In genomic region chr9:92669890-92670708, GRCh38 we compare ENCODE assay signal across 8 cellular contexts. TPM values are rescaled to one million over a fixed set of nuclear protein-coding genes. Genes with fewer than 3 reads are reported as not detected.
A peak's percentile ranks its signal among the peaks of the same experiment; 100 is the strongest.
DNase-seq lines count a peak whose midpoint lies in the region; ATAC-seq, FAIRE-seq and TF ChIP-seq lines count a peak whose summit lies in the region.

TSS of gene IPPK (minus strand) at chr9:92670131. CDS start at chr9:92669988, 143 bp downstream.

- no peak within 1 kb of the TSS for H4K91ac ChIP-seq in neuronal stem cell (ENCODE audit: low read depth, low read length, poor library complexity)

- H3K4me3 ChIP-seq in GM06990 (replicated peaks; ENCODE audit: low read depth, low read length) (peak within 1 kb of the TSS; percentile 99), NB4 (ENCODE audit: low read depth, low read length) (peak within 1 kb of the TSS; percentile 100), neuronal stem cell (ENCODE audit: low read length in 2 of 2) (peak within 1 kb of the TSS; percentile 93 to 98), subcutaneous abdominal adipose tissue (ENCODE audit: low read depth in 1 of 5, low read length in 5 of 5) (peak within 1 kb of the TSS; percentile 80 to 100 (median 99))

- peak within 1 kb of the TSS; percentile 31 for H2BK15ac ChIP-seq in neuronal stem cell (ENCODE audit: low read length)

- peak within 1 kb of the TSS; percentile 90 for H3K4me2 ChIP-seq in neuronal stem cell (ENCODE audit: insufficient read depth, low read length, poor library complexity, severe bottlenecking)

- no peak for FAIRE-seq in frontal cortex (lab: Jason Lieb, UNC)

- peaks cover 47% of the 10 kb centered on the region for H3K4me1 Mint-ChIP-seq in activated naive CD4-positive, alpha-beta T cell treated with anti-CD3 and anti-CD28 coated beads, Interleukin-2, amount 10 ng/mL, durations not matched to agents 7 days and 5 days

- H3K9ac ChIP-seq in neuronal stem cell (ENCODE audit: low read depth, low read length, poor library complexity) (peak within 1 kb of the TSS; percentile 88), subcutaneous abdominal adipose tissue (ENCODE audit: low read length in 5 of 5) (peak within 1 kb of the TSS; percentile 81 to 99 (median 98))

- H3K23ac ChIP-seq in neuronal stem cell (ENCODE audit: low read depth, low read length, poor library complexity) = peak within 1 kb of the TSS; percentile 87

- H2BK120ac ChIP-seq in neuronal stem cell (ENCODE audit: low read depth, low read length) = no peak within 1 kb of the TSS

- TF ChIP-seq CTCF in GM06990 (IDR thresholded peaks at IDR 0.05; ENCODE audit: insufficient read depth, low read length, poor library complexity, severe bottlenecking) (no peak), NB4 (IDR thresholded peaks at IDR 0.05; ENCODE audit: low read depth, low read length) (no peak)

- CTCF ChIA-PET in activated naive CD4-positive, alpha-beta T cell treated with anti-CD3 and anti-CD28 coated beads, Interleukin-2, amount 10 ng/mL, durations not matched to agents 7 days and 5 days (lab: Charles Lee) = interaction anchor here (2.0 kb wide), 1 partner anchor 43 kb away, joined by 6 read pairs; no protein-coding TSS in a partner anchor

- H3K27me3 ChIP-seq in GM06990 (replicated peaks; ENCODE audit: control insufficient read depth, insufficient read depth, low read length) (no peaks in the 10 kb centered on the region), neuronal stem cell (ENCODE audit: control insufficient read depth in 3 of 3, insufficient read depth in 3 of 3, low read depth in 1 of 3, low read length in 3 of 3) (no peaks in the 10 kb centered on the region), subcutaneous abdominal adipose tissue (ENCODE audit: control insufficient read depth in 5 of 5, insufficient read depth in 4 of 5, low read length in 5 of 5) (no peaks in the 10 kb centered on the region)

- peak within 1 kb of the TSS; percentile 95 for H3K27ac Mint-ChIP-seq in activated naive CD4-positive, alpha-beta T cell treated with anti-CD3 and anti-CD28 coated beads, Interleukin-2, amount 10 ng/mL, durations not matched to agents 7 days and 5 days

- H3K9me3 ChIP-seq in neuronal stem cell (replicated peaks in 1 of 2; ENCODE audit: control insufficient read depth in 2 of 2, insufficient read depth in 1 of 2, low read depth in 1 of 2, low read length in 2 of 2) (no peaks in the 10 kb centered on the region), subcutaneous abdominal adipose tissue (ENCODE audit: control insufficient read depth in 5 of 5, low read length in 5 of 5) (no peaks in the 10 kb centered on the region)

- H3K27me3 Mint-ChIP-seq in activated naive CD4-positive, alpha-beta T cell treated with anti-CD3 and anti-CD28 coated beads, Interleukin-2, amount 10 ng/mL, durations not matched to agents 7 days and 5 days = no peaks in the 10 kb centered on the region

- H3K36me3 ChIP-seq in GM06990 (ENCODE audit: control insufficient read depth, insufficient read depth, low read length) (peaks cover 10% of the 10 kb centered on the region), neuronal stem cell (replicated peaks in 1 of 2; ENCODE audit: control insufficient read depth in 2 of 2, insufficient read depth in 2 of 2, low read length in 2 of 2) (peaks cover 2 to 13% of the 10 kb centered on the region in 2 donors), subcutaneous abdominal adipose tissue (ENCODE audit: control insufficient read depth in 5 of 5, insufficient read depth in 5 of 5, low read length in 5 of 5) (peaks cover 0 to 12% (median 8%) of the 10 kb centered on the region in 5 donors)

- H3K14ac ChIP-seq in neuronal stem cell (ENCODE audit: low read length) = no peak within 1 kb of the TSS

- no peak within 1 kb of the TSS for H3K4ac ChIP-seq in neuronal stem cell (ENCODE audit: low read length)

- peaks cover 11% of the 10 kb centered on the region for H3K79me1 ChIP-seq in neuronal stem cell (ENCODE audit: low read depth, low read length)

- peak; percentile 98 for DNase-seq in GM06990 (ENCODE audit: extremely low read depth, insufficient read length)
- peak; percentile 99 for DNase-seq in NB4 (ENCODE audit: low read depth)
- DNase-seq in SK-N-DZ (ENCODE audit: low spot score) = peak; percentile 97
- DNase-seq in activated naive CD4-positive, alpha-beta T cell treated with anti-CD3 and anti-CD28 coated beads, Interleukin-2, amount 10 ng/mL, durations not matched to agents 7 days and 5 days = peak; percentile 98
- DNase-seq in frontal cortex (ENCODE audit: low spot score in 2 of 2) = peak; percentile 98 to 99
- peak; percentile 95 for DNase-seq in neuronal stem cell (ENCODE audit: low spot score)

- H2BK5ac ChIP-seq in neuronal stem cell (ENCODE audit: low read length) = peak within 1 kb of the TSS; percentile 44

- H3K27ac ChIP-seq in neuronal stem cell (replicated peaks; ENCODE audit: low read length) (peak within 1 kb of the TSS; percentile 0), subcutaneous abdominal adipose tissue (ENCODE audit: low read depth, low read length) (peak within 1 kb of the TSS; percentile 96)

- ATAC-seq in HG02571 (IDR thresholded peaks at IDR 0.05; ENCODE audit: unreplicated experiment) = peak; percentile 92

- peak; percentile 90 for TF ChIP-seq POLR2A in NB4 (IDR thresholded peaks at IDR 0.05; ENCODE audit: extremely low read depth, insufficient read length)

- peak within 1 kb of the TSS; percentile 88 for H3K18ac ChIP-seq in neuronal stem cell (ENCODE audit: low read length)

- H3K9me3 Mint-ChIP-seq in activated naive CD4-positive, alpha-beta T cell treated with anti-CD3 and anti-CD28 coated beads, Interleukin-2, amount 10 ng/mL, durations not matched to agents 7 days and 5 days = no peaks in the 10 kb centered on the region

- H2AFZ ChIP-seq in neuronal stem cell (ENCODE audit: low read length) = peak within 1 kb of the TSS; percentile 93

- peak within 1 kb of the TSS; percentile 94 for H3K4me3 Mint-ChIP-seq in activated naive CD4-positive, alpha-beta T cell treated with anti-CD3 and anti-CD28 coated beads, Interleukin-2, amount 10 ng/mL, durations not matched to agents 7 days and 5 days

- no peak within 1 kb of the TSS for H2BK12ac ChIP-seq in neuronal stem cell (ENCODE audit: low read length)

- peak within 1 kb of the TSS; percentile 86 for H2AK5ac ChIP-seq in neuronal stem cell (ENCODE audit: low read depth, low read length)

- no peak within 1 kb of the TSS for H4K8ac ChIP-seq in neuronal stem cell (ENCODE audit: low read depth, low read length)

- H3K4me1 ChIP-seq in neuronal stem cell (ENCODE audit: control insufficient read depth in 2 of 2, insufficient read depth in 1 of 2, low read depth in 1 of 2, low read length in 2 of 2) = peaks cover 8 to 9% of the 10 kb centered on the region in 2 donors
- peaks cover 0 to 26% (median 21%) of the 10 kb centered on the region in 5 donors for H3K4me1 ChIP-seq in subcutaneous abdominal adipose tissue (ENCODE audit: control insufficient read depth in 5 of 5, insufficient read depth in 5 of 5, low read length in 5 of 5)

- H3K36me3 Mint-ChIP-seq in activated naive CD4-positive, alpha-beta T cell treated with anti-CD3 and anti-CD28 coated beads, Interleukin-2, amount 10 ng/mL, durations not matched to agents 7 days and 5 days = peaks cover 20% of the 10 kb centered on the region

- no CpG with 5 or more reads among the region's 75 CpGs for WGBS in neuronal stem cell (ENCODE audit: extremely low coverage in 2 of 2, insufficient read length in 2 of 2, insufficient replicate concordance in 1 of 2), 2 donors

RNA-seq across cellular contexts. Expression of gene IPPK, which starts in this region (rescaled TPM):
- polyA plus RNA-seq in SK-N-DZ (2014; cell fraction: cytosol; rRNA removed) = 6.4 and 7.6 TPM in 2 replicates
- polyA plus RNA-seq in SK-N-DZ (2014; cell fraction: nucleus; rRNA removed) = 20.0 and 32.8 TPM in 2 replicates
- total RNA-seq in frontal cortex = 13.5 TPM
- polyA plus RNA-seq in neuronal stem cell (2013, experiment 1 of 2) = 4.8 TPM
- polyA plus RNA-seq in neuronal stem cell (2013, experiment 2 of 2) = 4.2 TPM

Comparison
In these comparisons a context has a peak if more than half of its experiments do, and no peak if none do; other contexts are left out.
1. Peak in every context shown above with its lines: DNase-seq, ATAC-seq, H3K4me3 ChIP-seq and H3K27ac ChIP-seq.